In genomic region chr6:26021350-26022165, GRCh38 we compare ENCODE assay signal across 8 cellular contexts. TPM values are rescaled to one million over a fixed set of nuclear protein-coding genes. Genes with fewer than 3 reads are reported as not detected.
DNase-seq lines count a peak whose midpoint lies in the region; ATAC-seq and TF ChIP-seq lines count a peak whose summit lies in the region.

No MANE protein-coding gene starts in this region.

- H3K9me3 ChIP-seq in SU-DHL-6 (ENCODE audit: insufficient read depth, low read length) = peaks cover 6% of the 10 kb centered on the region; the same call in 1 of the 2 replicates
- H3K9me3 ChIP-seq in cardiac muscle cell (ENCODE audit: low read depth) = no peaks in the 10 kb centered on the region
- H3K9me3 ChIP-seq in trophoblast cell (ENCODE audit: insufficient read depth, low read depth, low read length) = no peaks in the 10 kb centered on the region
- no peaks in the 10 kb centered on the region for H3K9me3 ChIP-seq in upper lobe of right lung

- peak overlapping the region; percentile 86 for H3K4me2 ChIP-seq in SU-DHL-6 (ENCODE audit: low read depth, low read length, poor library complexity, severe bottlenecking)
- H3K4me2 ChIP-seq in trophoblast cell (ENCODE audit: low read length) = peak overlapping the region; percentile 87

- peak overlapping the region; percentile 81 for H2BK5ac ChIP-seq in trophoblast cell (ENCODE audit: low read depth, low read length, poor library complexity)

- peak overlapping the region; percentile 22 for H4K91ac ChIP-seq in trophoblast cell (ENCODE audit: low read depth, low read length)

- H3K9ac ChIP-seq in SU-DHL-6 (ENCODE audit: low read length) = peak overlapping the region; percentile 73
- H3K9ac ChIP-seq in trophoblast cell (ENCODE audit: low read length) = peak overlapping the region; percentile 98

- H3K18ac ChIP-seq in trophoblast cell (ENCODE audit: low read length) = peak overlapping the region; percentile 18

- H3K4me1 ChIP-seq in cardiac muscle cell (ENCODE audit: low read depth) (peaks cover 10% of the 10 kb centered on the region), trophoblast cell (ENCODE audit: control insufficient read depth in 1 of 2, insufficient read depth in 2 of 2, low read length in 2 of 2) (peaks cover 0 to 2% of the 10 kb centered on the region in 2 experiments), upper lobe of right lung (peaks cover 20% of the 10 kb centered on the region)

- peak overlapping the region; percentile 50 for H3K14ac ChIP-seq in trophoblast cell (ENCODE audit: low read length)

- H3K4me3 ChIP-seq in GM12865 (ENCODE audit: low read depth, low read length) (peak overlapping the region; percentile 62), SU-DHL-6 (ENCODE audit: insufficient read depth, low read length, poor library complexity, severe bottlenecking) (peak overlapping the region; percentile 57), cardiac muscle cell (peak overlapping the region; percentile 50), trophoblast cell (ENCODE audit: low read depth, low read length) (peak overlapping the region; percentile 89), upper lobe of right lung (peak overlapping the region; percentile 56)

- H3K79me1 ChIP-seq in trophoblast cell (ENCODE audit: low read length) = peaks cover 23% of the 10 kb centered on the region

- H3K79me2 ChIP-seq in SU-DHL-6 (ENCODE audit: insufficient read depth, low read length) (no peaks in the 10 kb centered on the region), trophoblast cell (ENCODE audit: control insufficient read depth, insufficient read depth, low read length, poor library complexity) (peaks cover 9% of the 10 kb centered on the region)

- H4K12ac ChIP-seq in trophoblast cell (ENCODE audit: low read depth, low read length) = no peak overlapping the region

- peak overlapping the region; percentile 15 for H2AFZ ChIP-seq in SU-DHL-6 (ENCODE audit: low read depth, low read length, severe bottlenecking)
- H2AFZ ChIP-seq in trophoblast cell (ENCODE audit: insufficient read depth, low read length, poor library complexity) = no peak overlapping the region

- H3K27me3 ChIP-seq in SU-DHL-6 (ENCODE audit: low read length) = no peaks in the 10 kb centered on the region
- H3K27me3 ChIP-seq in cardiac muscle cell = no peaks in the 10 kb centered on the region
- no peaks in the 10 kb centered on the region for H3K27me3 ChIP-seq in trophoblast cell (ENCODE audit: insufficient read depth, low read length)
- no peaks in the 10 kb centered on the region for H3K27me3 ChIP-seq in upper lobe of right lung

- TF ChIP-seq CTCF in GM12865 (IDR thresholded peaks at IDR 0.05; ENCODE audit: insufficient read depth, low read depth, low read length, missing control alignments) = no peak
- no peak for TF ChIP-seq CTCF in SU-DHL-6 (IDR thresholded peaks at IDR 0.05; ENCODE audit: insufficient read depth, low read length, poor library complexity, severe bottlenecking)
- TF ChIP-seq CTCF in cardiac muscle cell (IDR thresholded peaks at IDR 0.05; ENCODE audit: low read depth, low read length) = no peak
- no peak for TF ChIP-seq CTCF in upper lobe of right lung (IDR thresholded peaks at IDR 0.05)

- H3K36me3 ChIP-seq in SU-DHL-6 (ENCODE audit: low read length) (no peaks in the 10 kb centered on the region), cardiac muscle cell (no peaks in the 10 kb centered on the region), trophoblast cell (ENCODE audit: control insufficient read depth in 1 of 2, insufficient read depth in 2 of 2, low read length in 2 of 2) (no peaks in the 10 kb centered on the region), upper lobe of right lung (no peaks in the 10 kb centered on the region)

- intact Hi-C loops in upper lobe of right lung (cut with DNase I) = no loop called here

- no peak overlapping the region for H2BK12ac ChIP-seq in trophoblast cell (ENCODE audit: low read length)

- H3K9me2 ChIP-seq in SU-DHL-6 (replicated peaks; ENCODE audit: insufficient read depth, low read length) = no peaks in the 10 kb centered on the region

- peak overlapping the region; percentile 57 for H4K8ac ChIP-seq in trophoblast cell (ENCODE audit: low read depth, low read length)

- peaks cover 42% of the 10 kb centered on the region for H3F3A ChIP-seq in SU-DHL-6 (ENCODE audit: insufficient read depth)

- DNase-seq in GM12865 (ENCODE audit: low read depth) = peak; percentile 98
- peak; percentile 87 for DNase-seq in NCI-H1417 treated with DMSO at 0.1 percent for 48 hours (lab: John Stamatoyannopoulos, UW)
- DNase-seq in activated naive CD8-positive, alpha-beta T cell treated with anti-CD3 and anti-CD28 coated beads, Interleukin-2, amount 50 U/mL, for 16 hours (ENCODE audit: low read depth, low spot score) = peak; percentile 59
- peak; percentile 95 to 96 for DNase-seq in cardiac muscle cell (ENCODE audit: low read depth in 1 of 2, low spot score in 1 of 2)
- peak; percentile 89 to 92 for DNase-seq in trophoblast cell
- DNase-seq in upper lobe of right lung = peak; percentile 95

- H3K4ac ChIP-seq in trophoblast cell (ENCODE audit: low read depth, low read length) = no peak overlapping the region

- peak; percentile 46 for ATAC-seq in HG02763 (IDR thresholded peaks at IDR 0.05; ENCODE audit: unreplicated experiment)
- ATAC-seq in upper lobe of right lung = peak; percentile 89

- peak overlapping the region; percentile 6 for H2BK120ac ChIP-seq in trophoblast cell (ENCODE audit: insufficient read depth, low read length, poor library complexity)

- WGBS in trophoblast cell (ENCODE audit: extremely low coverage, insufficient coverage, insufficient read length) = no CpG with 5 or more reads among the region's 39 CpGs

- H3K23ac ChIP-seq in trophoblast cell (ENCODE audit: low read length) = peak overlapping the region; percentile 69

- no peaks in the 10 kb centered on the region for H4K20me1 ChIP-seq in SU-DHL-6 (ENCODE audit: low read depth, low read length)

- H2AK5ac ChIP-seq in trophoblast cell (ENCODE audit: low read length) = no peak overlapping the region

- H3K27ac ChIP-seq in SU-DHL-6 (ENCODE audit: low read depth, low read length) (peak overlapping the region; percentile 94), cardiac muscle cell (peak overlapping the region; percentile 98), trophoblast cell (ENCODE audit: low read depth, low read length) (peak overlapping the region; percentile 93), upper lobe of right lung (peak overlapping the region; percentile 96)

RNA-seq across cellular contexts. Expression of gene TRIM38, which starts 59.0 kb away (rescaled TPM):
- total RNA-seq in cardiac muscle cell (0.11 and 0.12 TPM in 2 replicates), upper lobe of right lung (18.0 TPM)
- 0.05 and 0.20 TPM in 2 replicates for polyA plus RNA-seq in cardiac muscle cell
- 1.2 and 1.3 TPM in 2 replicates for polyA plus RNA-seq in trophoblast cell (2013)

Comparison
In these comparisons a context has a peak if more than half of its experiments do, and no peak if none do; other contexts are left out.
1. Peak in every context shown above with its lines: DNase-seq, ATAC-seq, H3K4me3 ChIP-seq and H3K27ac ChIP-seq.
2. RNA of gene TRIM38, which starts 59.0 kb away (total RNA-seq): 18.0 TPM in upper lobe of right lung (single experiment); 0.11 to 0.12 TPM in cardiac muscle cell; every median in the first group is over 10 times any median in the second.